In the genomic region with DNA sequence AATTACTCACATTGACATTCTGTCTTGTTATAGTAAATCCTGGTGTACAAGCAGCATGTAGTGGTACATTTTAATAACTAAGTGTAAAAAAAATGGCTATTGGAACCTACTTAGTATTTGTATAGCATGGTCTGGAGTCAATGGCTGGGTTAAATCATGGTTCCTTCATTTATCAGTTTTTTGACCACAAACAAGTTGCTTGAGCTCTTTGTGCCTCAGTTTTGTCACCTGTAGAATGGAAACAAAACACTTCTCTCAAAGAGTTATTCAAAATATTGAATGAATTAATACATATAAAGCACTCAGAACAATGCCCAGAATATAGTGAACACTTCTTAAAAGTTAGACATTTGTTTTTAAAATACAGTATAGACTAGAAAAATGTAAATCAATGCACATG, we compare ENCODE assay signal across 35 cellular contexts.
"Had no signal": no experiment of that assay in that cellular context is flagged by ENCODE, and none has a peak within 500 bp of the region (broad histone marks: within the 10 kb centered on the region; RNA-seq: fewer than 3 reads in every experiment).

No MANE protein-coding gene starts in this region.

- H3K4me3 ChIP-seq: MG63 had no signal

- DNase-seq: Karpas-422, Kasumi-1, MG63, MM.1S, MV-4-11, NCI-H1048, NCI-H1092, NCI-H1092 treated with DMSO at 0.1 percent for 48 hours, NCI-H1105, NCI-H1105 treated with DMSO at 0.1 percent for 48 hours, NCI-H1417, NCI-H1417 treated with DMSO at 0.1 percent for 48 hours, NCI-H1436, NCI-H1436 treated with DMSO at 0.1 percent for 48 hours, NCI-H146, NCI-H1694, NCI-H1694 treated with DMSO at 0.1 percent for 48 hours, NCI-H187, NCI-H187 treated with DMSO at 0.1 percent for 48 hours, NCI-H1930, NCI-H2029, NCI-H2029 treated with DMSO at 0.1 percent for 48 hours, NCI-H2081, NCI-H2081 treated with DMSO at 0.1 percent for 48 hours, NCI-H2107, NCI-H2171, NCI-H2171 treated with DMSO at 0.1 percent for 48 hours, NCI-H2227 treated with DMSO at 0.1 percent for 48 hours, NCI-H226, NCI-H345, NCI-H446, NCI-H446 treated with DMSO at 0.1 percent for 48 hours, NCI-H510A, NCI-H510A treated with DMSO at 0.1 percent for 48 hours, NCI-H524 had no signal

- H3K9me3 ChIP-seq: MG63 had no signal

- H3K36me3 ChIP-seq: MG63 had no signal

- H3K27me3 ChIP-seq: MG63 had no signal
